ENCODE assay signal across 14 cellular contexts in the genomic region with DNA sequence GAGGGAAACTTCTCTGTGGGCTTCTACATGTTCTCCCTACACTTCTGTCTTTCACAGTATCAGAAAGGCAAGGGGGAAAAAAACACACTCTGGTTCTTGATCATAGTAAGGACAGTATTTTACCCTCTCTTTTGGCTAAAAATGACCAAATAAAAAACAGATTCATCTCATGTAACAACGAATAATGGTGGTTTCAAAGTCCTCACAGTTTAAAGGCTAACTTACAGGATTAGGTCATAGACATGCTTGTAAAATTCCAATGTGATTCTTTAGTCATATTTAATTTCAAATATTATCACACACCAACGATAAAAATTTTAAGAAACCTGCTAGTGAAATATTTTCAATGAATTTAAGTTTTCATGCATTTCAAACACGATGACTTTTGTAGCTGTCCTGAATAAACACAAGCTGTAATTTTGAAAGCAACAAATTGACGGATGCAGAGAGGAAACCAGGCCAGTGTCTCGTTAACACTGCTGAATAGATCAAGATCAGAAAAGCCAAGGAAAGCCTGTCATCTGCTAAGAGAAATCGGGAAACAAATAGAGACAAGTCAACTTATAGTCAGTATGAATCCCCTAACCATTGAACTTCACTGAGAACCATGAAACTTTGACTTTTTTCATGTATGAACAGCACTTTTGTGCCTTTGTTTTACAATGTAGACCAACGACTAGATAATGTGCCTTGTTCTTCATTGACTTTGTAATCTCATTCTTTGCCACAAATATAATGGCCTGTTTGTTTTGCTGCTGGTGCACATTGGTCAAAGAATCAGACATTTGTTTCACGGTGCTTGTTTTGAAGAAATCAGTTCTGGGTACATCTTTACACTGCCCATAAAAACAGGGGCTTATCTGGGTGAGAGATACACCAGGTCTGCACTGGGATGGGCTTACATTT. TPM values are rescaled to one million over a fixed set of nuclear protein-coding genes. Genes with fewer than 3 reads are reported as not detected.
DNase-seq lines count a peak whose midpoint lies in the region; ATAC-seq, FAIRE-seq and TF ChIP-seq lines count a peak whose summit lies in the region.
"Had no signal": no experiment of that assay in that cellular context is flagged by ENCODE, and none has a peak within 500 bp of the region (broad histone marks: within the 10 kb centered on the region; RNA-seq: fewer than 3 reads in every experiment).

No MANE protein-coding gene starts in this region.

- H3K4me3 ChIP-seq in heart left ventricle (no peak overlapping the region), fibroblast of lung (replicated peaks in 1 of 4; ENCODE audit: control extremely low read depth in 1 of 4, insufficient read depth in 1 of 4, low read depth in 3 of 4, low read length in 4 of 4) (no peak overlapping the region), pancreas (no peak overlapping the region), vagina (no peak overlapping the region), PC-3 (ENCODE audit: low read length) (no peak overlapping the region)

- no peak for TF ChIP-seq CTCF in heart left ventricle (IDR thresholded peaks at IDR 0.05)
- TF ChIP-seq CTCF in fibroblast of lung (conservative IDR thresholded peaks at IDR 0.05 in 1 of 2, IDR thresholded peaks at IDR 0.05 in 1 of 2; ENCODE audit: low read depth in 1 of 2, low read length in 2 of 2) = no peak
- TF ChIP-seq CTCF in pancreas (IDR thresholded peaks at IDR 0.05) = no peak
- TF ChIP-seq CTCF in vagina (IDR thresholded peaks at IDR 0.05) = no peak
- no peak for TF ChIP-seq CTCF in PC-3 (conservative IDR thresholded peaks at IDR 0.05; ENCODE audit: low read depth, low read length)

- DNase-seq in heart left ventricle = no peak
- DNase-seq in Right ventricle myocardium inferior (ENCODE audit: missing footprints) = no peak
- DNase-seq in fibroblast of lung (ENCODE audit: low read depth in 2 of 2) = no peak
- no peak for DNase-seq in pancreas
- no peak for DNase-seq in vagina (ENCODE audit: extremely low spot score in 2 of 2)
- DNase-seq in PC-3 = no peak
- no peak for DNase-seq in NCI-H226
- DNase-seq: DND-41; naive thymus-derived CD4-positive, alpha-beta T cell; NCI-H2029; stimulated activated CD4-positive, alpha-beta T cell treated with anti-CD3 and anti-CD28 coated beads, Interleukin-4, amount 100 ng/mL, for 24 hours had no signal

- no peaks in the 10 kb centered on the region for H3K27me3 ChIP-seq in heart left ventricle
- no peaks in the 10 kb centered on the region for H3K27me3 ChIP-seq in fibroblast of lung (ENCODE audit: control insufficient read depth, insufficient read depth, low read length)
- no peaks in the 10 kb centered on the region for H3K27me3 ChIP-seq in pancreas
- no peaks in the 10 kb centered on the region for H3K27me3 ChIP-seq in vagina
- no peaks in the 10 kb centered on the region for H3K27me3 ChIP-seq in PC-3 (ENCODE audit: low read length)

- no peak overlapping the region for H2AFZ ChIP-seq in fibroblast of lung (ENCODE audit: low read length)
- no peak overlapping the region for H2AFZ ChIP-seq in PC-3 (ENCODE audit: low read length)

- WGBS in heart left ventricle, 4 donors = 29 to 49% (median 35%) methylated on average over 8 of the region's 8 CpGs
- 19% methylated on average over 8 of the region's 8 CpGs for WGBS in pancreas, 2 donors

- ATAC-seq in heart left ventricle = no peak
- no peak for ATAC-seq in Right ventricle myocardium inferior
- peak in 2 of 4 donors; percentile 12 to 27 for ATAC-seq in pancreas
- no peak for ATAC-seq in PC-3
- no peak for ATAC-seq in HG03520 (IDR thresholded peaks at IDR 0.05; ENCODE audit: unreplicated experiment)
- ATAC-seq: naive thymus-derived CD4-positive, alpha-beta T cell had no signal

- POLR2A ChIA-PET in PC-3 (lab: Charles Lee; ENCODE audit: unreplicated experiment) = no interaction called here

- H3K36me3 ChIP-seq in heart left ventricle (no peaks in the 10 kb centered on the region), fibroblast of lung (ENCODE audit: control insufficient read depth, insufficient read depth, low read length) (no peaks in the 10 kb centered on the region), pancreas (no peaks in the 10 kb centered on the region), vagina (no peaks in the 10 kb centered on the region), PC-3 (ENCODE audit: low read depth, low read length) (no peaks in the 10 kb centered on the region)

- H3K4me2 ChIP-seq in fibroblast of lung (ENCODE audit: extremely low read depth, insufficient read depth, low read length) (peak overlapping the region; percentile 20), PC-3 (ENCODE audit: low read length) (no peak overlapping the region)

- H3K79me2 ChIP-seq in fibroblast of lung (ENCODE audit: control insufficient read depth, insufficient read depth, low read length) (peaks cover 79% of the 10 kb centered on the region), PC-3 (ENCODE audit: low read length) (no peaks in the 10 kb centered on the region)

- H3K9me2 ChIP-seq in PC-3 (replicated peaks; ENCODE audit: low read length) = no peaks in the 10 kb centered on the region

- H3K27ac ChIP-seq in heart left ventricle = peak overlapping the region; percentile 55 to 84 (median 68)
- H3K27ac ChIP-seq in fibroblast of lung (ENCODE audit: insufficient read depth, low read length) = peak overlapping the region; percentile 40
- H3K27ac ChIP-seq in pancreas = peak overlapping the region in 2 of 4 donors; percentile 23 to 32
- peak overlapping the region; percentile 72 for H3K27ac ChIP-seq in vagina
- no peak overlapping the region for H3K27ac ChIP-seq in PC-3 (ENCODE audit: low read length)

- peaks cover 12 to 100% (median 89%) of the 10 kb centered on the region in 12 donors for H3K4me1 ChIP-seq in heart left ventricle
- H3K4me1 ChIP-seq in fibroblast of lung (ENCODE audit: control insufficient read depth, extremely low read depth, insufficient read depth, low read length) = peaks cover 18% of the 10 kb centered on the region
- peaks cover 44 to 68% (median 54%) of the 10 kb centered on the region in 3 donors for H3K4me1 ChIP-seq in pancreas
- peaks cover 77% of the 10 kb centered on the region for H3K4me1 ChIP-seq in vagina
- no peaks in the 10 kb centered on the region for H3K4me1 ChIP-seq in PC-3 (ENCODE audit: insufficient read depth, low read length)

- H3K9me3 ChIP-seq in heart left ventricle (no peaks in the 10 kb centered on the region), fibroblast of lung (ENCODE audit: control insufficient read depth, insufficient read depth, low read depth, low read length) (no peaks in the 10 kb centered on the region), pancreas (no peaks in the 10 kb centered on the region), vagina (no peaks in the 10 kb centered on the region), PC-3 (ENCODE audit: low read length) (no peaks in the 10 kb centered on the region)

- BruUV-seq in PC-3 (replicated peaks; lab: Mats Ljungman, UMichigan) = no TSS peak

- H3F3A ChIP-seq in PC-3 (ENCODE audit: low read length, unreplicated experiment) = no peaks in the 10 kb centered on the region

- CTCF ChIA-PET in PC-3 (lab: Charles Lee) = no interaction called here

- no peak for TF ChIP-seq POLR2A in heart left ventricle (IDR thresholded peaks at IDR 0.05)
- TF ChIP-seq POLR2A in vagina (IDR thresholded peaks at IDR 0.05) = no peak

- no peak overlapping the region for H3K9ac ChIP-seq in fibroblast of lung (ENCODE audit: insufficient read depth, low read length)
- no peak overlapping the region for H3K9ac ChIP-seq in PC-3 (ENCODE audit: low read length)

- H4K20me1 ChIP-seq in fibroblast of lung (ENCODE audit: control insufficient read depth, extremely low read depth, insufficient read depth, low read length) (no peaks in the 10 kb centered on the region), PC-3 (ENCODE audit: low read length) (no peaks in the 10 kb centered on the region)

- intact Hi-C loops in heart left ventricle (cut with DNase I) (loop anchor here in 3 of 10 donors (5.0 to 10.0 kb wide), 3 partner anchors 63 to 191 kb away; partner anchors contain the start of gene RAP2A (in 1 of the 3)), Right ventricle myocardium inferior (cut with DNase I) (loop anchor here (5.0 kb wide), 1 partner anchor 98 kb away; no protein-coding TSS in a partner anchor), pancreas (cut with DNase I) (no loop called here), vagina (cut with DNase I) (no loop called here), PC-3 (cut with micrococcal nuclease) (no loop called here)

- FAIRE-seq in pancreas (lab: Jason Lieb, UNC) = peak; percentile 68
- FAIRE-seq: bronchial epithelial cell, TTC549 had no signal

RNA-seq across cellular contexts. Expression of gene MBNL2, which starts 22.0 kb away (rescaled TPM):
- total RNA-seq in heart left ventricle (100 to 1,000 TPM in 1 of 9 donors, 10 to 100 TPM in 8; 59.4 to 100 (median 83.1) TPM), Right ventricle myocardium inferior (69.1 TPM), fibroblast of lung (54.7 and 61.1 TPM in 2 replicates), pancreas (10 to 100 TPM; 32.5 to 66.5 (median 46.4) TPM), vagina (63.1 TPM), PC-3 (2014; rRNA removed) (10.3 and 17.8 TPM in 2 replicates)
- polyA plus RNA-seq in heart left ventricle (10 to 100 TPM; 18.5 to 41.9 TPM), fibroblast of lung (42.0 and 48.9 TPM in 2 replicates), pancreas (10 to 100 TPM in 1 of 2 donors, 1 to 10 TPM in 1; 8.9 to 16.5 TPM)
- 32.3 and 39.9 TPM in 2 replicates for polyA plus RNA-seq in fibroblast of lung (2012)
- 25.1 and 35.2 TPM in 2 replicates for polyA minus RNA-seq in fibroblast of lung (ENCODE audit: low replicate concordance)
